ENCODE assay signal across 12 cellular contexts in the genomic region with DNA sequence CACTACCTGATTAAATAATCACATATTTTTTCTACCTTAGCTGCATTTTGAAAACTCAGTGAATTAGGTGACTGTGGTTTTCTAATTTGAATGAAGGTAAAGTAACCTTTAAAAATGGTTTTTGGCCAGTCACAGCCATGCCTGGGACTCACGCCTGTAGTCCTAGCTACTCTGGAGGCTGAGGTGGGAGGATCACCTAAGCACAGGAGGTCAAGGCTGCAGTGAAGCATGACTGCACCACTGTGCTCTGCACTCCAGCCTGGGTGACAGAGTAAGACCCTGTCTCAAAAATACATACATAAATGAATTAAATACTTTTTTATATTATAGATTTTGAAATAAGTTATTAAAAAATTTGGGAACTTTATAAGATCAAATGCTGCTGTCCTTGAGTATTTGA. TPM values are rescaled to one million over a fixed set of nuclear protein-coding genes. Genes with fewer than 3 reads are reported as not detected.
DNase-seq lines count a peak whose midpoint lies in the region; ATAC-seq, FAIRE-seq and TF ChIP-seq lines count a peak whose summit lies in the region.
"Had no signal": no experiment of that assay in that cellular context is flagged by ENCODE, and none has a peak within 500 bp of the region (broad histone marks: within the 10 kb centered on the region; RNA-seq: fewer than 3 reads in every experiment).

No MANE protein-coding gene starts in this region.

- H3K4me3 ChIP-seq in CD8-positive, alpha-beta T cell (ENCODE audit: low read depth, low read length), result no peak overlapping the region
- H3K4me3 ChIP-seq in psoas muscle, result no peak overlapping the region
- H3K4me3 ChIP-seq: SJSA1, thoracic aorta had no signal

- no peaks in the 10 kb centered on the region for H3K36me3 ChIP-seq in CD8-positive, alpha-beta T cell (ENCODE audit: insufficient read depth, low read length)
- no peaks in the 10 kb centered on the region for H3K36me3 ChIP-seq in psoas muscle (ENCODE audit: insufficient read depth in 1 of 2, low read depth in 1 of 2)
- H3K36me3 ChIP-seq: SJSA1, thoracic aorta had no signal

- H3K4me1 ChIP-seq in CD8-positive, alpha-beta T cell (ENCODE audit: insufficient read depth, low read length), result peaks cover 63% of the 10 kb centered on the region
- peaks cover 58% of the 10 kb centered on the region for H3K4me1 ChIP-seq in psoas muscle

- WGBS in psoas muscle, 3 donors, result 92 to 100% (median 98%) methylated on average over 1 of the region's 1 CpG

- peaks cover 5 to 6% of the 10 kb centered on the region in 2 donors for H3K36me3 Mint-ChIP-seq in CD14-positive monocyte
- peaks cover 14% of the 10 kb centered on the region for H3K36me3 Mint-ChIP-seq in CD8-positive, alpha-beta T cell
- peaks cover 16% of the 10 kb centered on the region for H3K36me3 Mint-ChIP-seq in activated naive CD8-positive, alpha-beta T cell treated with anti-CD3 and anti-CD28 coated beads, Interleukin-2, amount 50 U/mL, for 24 hours (ENCODE audit: low read depth)
- peaks cover 42% of the 10 kb centered on the region for H3K36me3 Mint-ChIP-seq in HFFc6 (ENCODE audit: low read depth)

- H3K27me3 Mint-ChIP-seq in CD14-positive monocyte (ENCODE audit: low read depth in 3 of 3) (peaks cover 0 to 1% (median 0%) of the 10 kb centered on the region in 3 donors), HFFc6 (ENCODE audit: insufficient read depth) (peaks cover 1% of the 10 kb centered on the region; the same call in 1 of the 2 replicates)
- no peaks in the 10 kb centered on the region for H3K27me3 Mint-ChIP-seq in CD8-positive, alpha-beta T cell (ENCODE audit: low read depth)
- no peaks in the 10 kb centered on the region for H3K27me3 Mint-ChIP-seq in activated naive CD8-positive, alpha-beta T cell treated with anti-CD3 and anti-CD28 coated beads, Interleukin-2, amount 50 U/mL, for 24 hours

- H3K9me3 Mint-ChIP-seq in CD14-positive monocyte (peaks cover 0 to 6% (median 0%) of the 10 kb centered on the region in 7 donors), HFFc6 (no peaks in the 10 kb centered on the region)
- H3K9me3 Mint-ChIP-seq in CD8-positive, alpha-beta T cell, result no peaks in the 10 kb centered on the region
- H3K9me3 Mint-ChIP-seq in activated naive CD8-positive, alpha-beta T cell treated with anti-CD3 and anti-CD28 coated beads, Interleukin-2, amount 50 U/mL, for 24 hours, result no peaks in the 10 kb centered on the region

- FAIRE-seq in GM12892 (lab: Jason Lieb, UNC), result no peak

- no peaks in the 10 kb centered on the region for H3K9me3 ChIP-seq in CD8-positive, alpha-beta T cell (ENCODE audit: low read length)
- H3K9me3 ChIP-seq in psoas muscle, result no peaks in the 10 kb centered on the region
- H3K9me3 ChIP-seq: SJSA1, thoracic aorta had no signal

- no peaks in the 10 kb centered on the region for H3K27me3 ChIP-seq in CD8-positive, alpha-beta T cell (ENCODE audit: insufficient read depth, low read length)
- no peaks in the 10 kb centered on the region for H3K27me3 ChIP-seq in psoas muscle (ENCODE audit: insufficient read depth in 3 of 3, low read length in 2 of 3)
- H3K27me3 ChIP-seq: SJSA1 had no signal

- peak overlapping the region; percentile 75 for H3K27ac ChIP-seq in CD8-positive, alpha-beta T cell (ENCODE audit: low read depth, low read length)
- H3K27ac ChIP-seq in psoas muscle, result peak overlapping the region; percentile 67
- H3K27ac ChIP-seq: SJSA1 had no signal

- H3K27ac Mint-ChIP-seq in CD14-positive monocyte (peak overlapping the region in 5 of 7 donors; percentile 88 to 98 (median 93)), HFFc6 (no peak overlapping the region)
- H3K27ac Mint-ChIP-seq in CD8-positive, alpha-beta T cell, result peak overlapping the region; percentile 98
- peak overlapping the region; percentile 92 for H3K27ac Mint-ChIP-seq in activated naive CD8-positive, alpha-beta T cell treated with anti-CD3 and anti-CD28 coated beads, Interleukin-2, amount 50 U/mL, for 24 hours

- DNase-seq in CD14-positive monocyte (ENCODE audit: low spot score), result no peak
- DNase-seq in CD8-positive, alpha-beta T cell, result no peak
- DNase-seq in activated naive CD8-positive, alpha-beta T cell treated with anti-CD3 and anti-CD28 coated beads, Interleukin-2, amount 50 U/mL, for 24 hours, result no peak
- DNase-seq in psoas muscle, result no peak
- no peak for DNase-seq in NCI-H345 (lab: John Stamatoyannopoulos, UW)
- DNase-seq in HFFc6, result no peak
- DNase-seq in NCI-H187 (lab: John Stamatoyannopoulos, UW), result no peak
- DNase-seq in GM12892 (ENCODE audit: insufficient read length), result no peak
- DNase-seq: C1 segment of cervical spinal cord had no signal

- TF ChIP-seq POLR2A in GM12892 (IDR thresholded peaks at IDR 0.05; ENCODE audit: low read depth, low read length), result no peak

- POLR2A ChIA-PET in CD8-positive, alpha-beta T cell (lab: Charles Lee), result no interaction called here

- CTCF ChIA-PET in CD8-positive, alpha-beta T cell (lab: Charles Lee), result interaction anchor here (0.6 kb wide), 1 partner anchor 130 kb away, joined by 3 read pairs; no protein-coding TSS in a partner anchor

- H3K4me3 Mint-ChIP-seq in CD14-positive monocyte, result no peak overlapping the region
- H3K4me3 Mint-ChIP-seq in CD8-positive, alpha-beta T cell, result no peak overlapping the region
- H3K4me3 Mint-ChIP-seq in activated naive CD8-positive, alpha-beta T cell treated with anti-CD3 and anti-CD28 coated beads, Interleukin-2, amount 50 U/mL, for 24 hours, result no peak overlapping the region
- no peak overlapping the region for H3K4me3 Mint-ChIP-seq in HFFc6
- H3K4me3 Mint-ChIP-seq: neural crest cell had no signal

- intact Hi-C loops in CD14-positive monocyte (cut with micrococcal nuclease) (no loop called here), psoas muscle (cut with DNase I) (loop anchor here in 1 of 2 donors (5.0 kb wide), 1 partner anchor 40 kb away; no protein-coding TSS in a partner anchor)
- intact Hi-C loops in CD8-positive, alpha-beta T cell (cut with DNase I, micrococcal nuclease), result loop anchor here (2.0 to 10.0 kb wide), 2 partner anchors 357 to 617 kb away; no protein-coding TSS in a partner anchor

- ATAC-seq in CD8-positive, alpha-beta T cell, result no peak
- no peak for ATAC-seq in activated naive CD8-positive, alpha-beta T cell treated with anti-CD3 and anti-CD28 coated beads, Interleukin-2, amount 50 U/mL, for 24 hours
- no peak for ATAC-seq in psoas muscle

- H3K4me1 Mint-ChIP-seq in CD14-positive monocyte (peaks cover 59% of the 10 kb centered on the region), HFFc6 (ENCODE audit: low read depth) (peaks cover 40% of the 10 kb centered on the region)
- peaks cover 70% of the 10 kb centered on the region for H3K4me1 Mint-ChIP-seq in CD8-positive, alpha-beta T cell (ENCODE audit: low read depth)
- peaks cover 76% of the 10 kb centered on the region for H3K4me1 Mint-ChIP-seq in activated naive CD8-positive, alpha-beta T cell treated with anti-CD3 and anti-CD28 coated beads, Interleukin-2, amount 50 U/mL, for 24 hours

- TF ChIP-seq CTCF in CD14-positive monocyte (IDR thresholded peaks at IDR 0.05) (no peak), psoas muscle (IDR thresholded peaks at IDR 0.05) (no peak), HFFc6 (IDR thresholded peaks at IDR 0.05) (no peak)
- no peak for TF ChIP-seq CTCF in CD8-positive, alpha-beta T cell (IDR thresholded peaks at IDR 0.05)

RNA-seq across cellular contexts. Expression of gene CNST, which starts 5.7 kb away (rescaled TPM):
- 10 to 100 TPM; 11.0 to 13.7 TPM for polyA plus RNA-seq in CD14-positive monocyte
- 10 to 100 TPM; 64.1 to 64.4 TPM for total RNA-seq in CD8-positive, alpha-beta T cell
- total RNA-seq in psoas muscle, result 10 to 100 TPM; 17.3 to 64.8 (median 30.9) TPM
- polyA plus RNA-seq in psoas muscle, result 10 to 100 TPM in 2 of 3 donors, 1 to 10 TPM in 1; 9.7 to 56.7 (median 15.9) TPM
- total RNA-seq in HFFc6 (2021; fragmentation: NEBNext Ultra II Directional; extraction: Animal tissue kit (Norgen Biotek cat#: 25700)), result 10 to 100 TPM; 56.4 to 67.9 (median 59.6) TPM
- 7.7 TPM for polyA plus RNA-seq in GM12892 (2012; ENCODE audit: missing spikeins)

RNA-seq across cellular contexts. Expression of gene TFB2M, which starts 5.9 kb away (rescaled TPM):
- polyA plus RNA-seq in CD14-positive monocyte, result 1 to 10 TPM; 7.9 to 9.7 TPM
- total RNA-seq in CD8-positive, alpha-beta T cell, result 10 to 100 TPM; 15.8 to 16.4 TPM
- 10 to 100 TPM; 12.8 to 19.3 (median 15.0) TPM for total RNA-seq in psoas muscle
- polyA plus RNA-seq in psoas muscle, result 10 to 100 TPM; 20.1 to 39.0 (median 23.2) TPM
- total RNA-seq in HFFc6 (2021; fragmentation: NEBNext Ultra II Directional; extraction: Animal tissue kit (Norgen Biotek cat#: 25700)), result 10 to 100 TPM; 21.2 to 25.0 (median 23.0) TPM
- polyA plus RNA-seq in GM12892 (2012; ENCODE audit: missing spikeins), result 20.8 TPM

Comparison
In these comparisons a context has a peak if more than half of its experiments do, and no peak if none do; other contexts are left out.
1. intact Hi-C loops: an anchor here in CD8-positive, alpha-beta T cell (2.0 to 10.0 kb wide); none called in CD14-positive monocyte.